Comparison of ENCODE assay signal across 15 cellular contexts in genomic region chr11:28798286-28798685, GRCh38.
DNase-seq lines count a peak whose midpoint lies in the region; ATAC-seq and TF ChIP-seq lines count a peak whose summit lies in the region.
"Had no signal": no experiment of that assay in that cellular context is flagged by ENCODE, and none has a peak within 500 bp of the region (broad histone marks: within the 10 kb centered on the region; RNA-seq: fewer than 3 reads in every experiment).

No MANE protein-coding gene starts in this region.

- H3K27ac Mint-ChIP-seq in Calu3 (ENCODE audit: unreplicated experiment) (peak overlapping the region; percentile 58), HFFc6 (no peak overlapping the region; the same call in 1 of the 2 replicates)
- H3K27ac Mint-ChIP-seq: CD8-positive, alpha-beta T cell had no signal

- CTCF ChIA-PET in Calu3 (lab: Charles Lee) = no interaction called here
- CTCF ChIA-PET in mammary epithelial cell (lab: Charles Lee; ENCODE audit: low non-redundant PET) = no interaction called here

- H3K4me2 ChIP-seq in mammary epithelial cell (ENCODE audit: insufficient read depth, low read depth, low read length) = no peak overlapping the region

- H3K36me3 Mint-ChIP-seq in Calu3 (ENCODE audit: insufficient read depth, unreplicated experiment) (no peaks in the 10 kb centered on the region), HFFc6 (ENCODE audit: low read depth) (peaks cover 15% of the 10 kb centered on the region)
- H3K36me3 Mint-ChIP-seq: CD8-positive, alpha-beta T cell had no signal

- no peaks in the 10 kb centered on the region for H4K20me1 ChIP-seq in mammary epithelial cell (ENCODE audit: insufficient read depth, low read length)

- BruUV-seq in Calu3 (replicated peaks; lab: Mats Ljungman, UMichigan) (no TSS peak), mammary epithelial cell (replicated peaks; lab: Mats Ljungman, UMichigan) (no TSS peak)

- H3K4me3 ChIP-seq in mammary epithelial cell (replicated peaks in 1 of 3; ENCODE audit: insufficient read depth in 1 of 3, low read depth in 2 of 3, low read length in 3 of 3) = no peak overlapping the region
- H3K4me3 ChIP-seq in psoas muscle = no peak overlapping the region

- H3K4me1 Mint-ChIP-seq in Calu3 (ENCODE audit: low read depth, unreplicated experiment) (peaks cover 22% of the 10 kb centered on the region), HFFc6 (ENCODE audit: low read depth) (peaks cover 71% of the 10 kb centered on the region; the same call in 1 of the 2 replicates)

- peak overlapping the region; percentile 42 for H2AFZ ChIP-seq in mammary epithelial cell (ENCODE audit: low read depth, low read length)

- in situ Hi-C loops in mammary epithelial cell (cut with MboI; ENCODE audit: low sequenced_read_pairs in 2 of 2) = no loop called here

- TF ChIP-seq CTCF in Calu3 (IDR thresholded peaks at IDR 0.05; ENCODE audit: unreplicated experiment) (no peak), HFFc6 (IDR thresholded peaks at IDR 0.05) (no peak), mammary epithelial cell (conservative IDR thresholded peaks at IDR 0.05 in 1 of 2, IDR thresholded peaks at IDR 0.05 in 1 of 2; ENCODE audit: extremely low read depth in 1 of 2, insufficient read depth in 1 of 2, low read depth in 1 of 2, low read length in 2 of 2) (no peak), psoas muscle (IDR thresholded peaks at IDR 0.05) (no peak)

- H3K9me3 Mint-ChIP-seq in Calu3 (ENCODE audit: low read depth, unreplicated experiment) (peaks cover 6% of the 10 kb centered on the region), HFFc6 (no peaks in the 10 kb centered on the region)

- no peak for ATAC-seq in psoas muscle
- no peak for ATAC-seq in GM18907 (IDR thresholded peaks at IDR 0.05; ENCODE audit: unreplicated experiment)
- ATAC-seq: CD8-positive, alpha-beta T cell; HCT116 had no signal

- H3K27ac ChIP-seq in mammary epithelial cell (ENCODE audit: insufficient read depth, low read depth, low read length) (no peak overlapping the region), psoas muscle (no peak overlapping the region)
- H3K27ac ChIP-seq: C4-2B had no signal

- H3K27me3 Mint-ChIP-seq in Calu3 (ENCODE audit: unreplicated experiment) (no peaks in the 10 kb centered on the region), HFFc6 (ENCODE audit: insufficient read depth) (no peaks in the 10 kb centered on the region)

- 67% methylated on average over 2 of the region's 2 CpGs for WGBS in mammary epithelial cell (ENCODE audit: low coverage, missing lambda C conversion rate)
- 72 to 85% (median 76%) methylated on average over 2 of the region's 2 CpGs for WGBS in psoas muscle, 3 donors

- no peaks in the 10 kb centered on the region for H3K27me3 ChIP-seq in mammary epithelial cell (ENCODE audit: insufficient read depth, low read length)
- no peaks in the 10 kb centered on the region for H3K27me3 ChIP-seq in psoas muscle (ENCODE audit: insufficient read depth in 3 of 3, low read length in 2 of 3)
- H3K27me3 ChIP-seq: BE2C had no signal

- no peak for DNase-seq in Calu3
- DNase-seq in HFFc6 = no peak
- no peak for DNase-seq in mammary epithelial cell
- peak; percentile 24 for DNase-seq in pulmonary artery endothelial cell (ENCODE audit: low read depth, low spot score)
- no peak for DNase-seq in UCSD-AML1 (lab: John Stamatoyannopoulos, UW; ENCODE audit: unreplicated experiment)
- no peak for DNase-seq in psoas muscle
- DNase-seq: BE2C; Caco-2; CD8-positive, alpha-beta T cell; DMS53; GF-D8; IMR-90 had no signal

- H3K79me2 ChIP-seq in mammary epithelial cell (ENCODE audit: insufficient read depth, low read length) = no peaks in the 10 kb centered on the region

- no peak overlapping the region for H3K4me3 Mint-ChIP-seq in Calu3 (ENCODE audit: low read depth, unreplicated experiment)
- H3K4me3 Mint-ChIP-seq in HFFc6 = peak overlapping the region; percentile 2; the same call in 1 of the 2 replicates
- H3K4me3 Mint-ChIP-seq: CD8-positive, alpha-beta T cell had no signal

- H3K36me3 ChIP-seq in mammary epithelial cell (ENCODE audit: insufficient read depth, low read length) (no peaks in the 10 kb centered on the region), psoas muscle (ENCODE audit: insufficient read depth in 1 of 2, low read depth in 1 of 2) (no peaks in the 10 kb centered on the region)
- H3K36me3 ChIP-seq: BE2C had no signal

- dilution Hi-C loops in mammary epithelial cell (cut with HindIII; ENCODE audit: low sequenced_read_pairs) = no loop called here

- H3K9ac ChIP-seq in mammary epithelial cell (ENCODE audit: insufficient read depth, low read length) = no peak overlapping the region

- no peaks in the 10 kb centered on the region for H3K4me1 ChIP-seq in mammary epithelial cell (ENCODE audit: insufficient read depth, low read length)
- H3K4me1 ChIP-seq in psoas muscle = no peaks in the 10 kb centered on the region
- H3K4me1 ChIP-seq: BE2C, Caco-2 had no signal

- intact Hi-C loops in Calu3 (cut with micrococcal nuclease; ENCODE audit: unreplicated experiment) = no loop called here
- intact Hi-C loops in mammary epithelial cell (cut with micrococcal nuclease) = no loop called here
- intact Hi-C loops in psoas muscle (cut with DNase I) = no loop called here

- H3K9me3 ChIP-seq in mammary epithelial cell (replicated peaks; ENCODE audit: insufficient read depth, low read length) (no peaks in the 10 kb centered on the region), psoas muscle (no peaks in the 10 kb centered on the region)
- H3K9me3 ChIP-seq: BE2C had no signal
